In the genomic region with DNA sequence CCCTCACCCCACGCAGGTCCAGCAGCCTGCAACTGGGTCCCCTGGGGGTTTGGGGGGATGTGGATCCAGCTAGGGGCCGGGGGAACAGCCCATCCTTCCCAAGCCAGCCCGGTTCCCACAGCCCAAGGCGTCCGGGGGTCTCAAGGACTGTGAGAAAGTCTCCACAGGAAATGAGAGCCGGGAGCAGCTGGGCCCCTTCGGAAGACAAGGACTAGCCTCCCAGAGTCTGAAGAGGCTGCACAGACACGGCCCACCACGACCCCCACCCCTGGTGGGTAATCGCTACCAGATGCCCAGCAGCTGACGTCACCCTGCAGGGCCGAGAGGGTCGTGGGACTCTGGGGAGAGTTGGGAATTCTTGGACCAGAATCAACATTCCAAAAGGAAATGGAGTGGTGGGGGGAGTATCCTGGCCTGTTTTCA, we compare ENCODE assay signal across 12 cellular contexts. TPM values are rescaled to one million over a fixed set of nuclear protein-coding genes. Genes with fewer than 3 reads are reported as not detected.
A peak's percentile ranks its signal among the peaks of the same experiment; 100 is the strongest.
DNase-seq lines count a peak whose midpoint lies in the region; ATAC-seq and TF ChIP-seq lines count a peak whose summit lies in the region.
"Had no signal": no experiment of that assay in that cellular context is flagged by ENCODE, and none has a peak within 500 bp of the region (broad histone marks: within the 10 kb centered on the region; RNA-seq: fewer than 3 reads in every experiment).

No MANE protein-coding gene starts in this region.

- ATAC-seq in lower lobe of right lung (no peak), GM21786 (IDR thresholded peaks at IDR 0.05; ENCODE audit: unreplicated experiment) (no peak), GM18520 (IDR thresholded peaks at IDR 0.05; ENCODE audit: unreplicated experiment) (no peak)

- intact Hi-C loops in lower lobe of right lung (cut with DNase I) = no loop called here

- H3K27ac ChIP-seq in lower lobe of right lung = peak overlapping the region; percentile 89
- H3K27ac ChIP-seq in stomach smooth muscle (ENCODE audit: low read length) = peak overlapping the region; percentile 41

- no peaks in the 10 kb centered on the region for H3K27me3 Mint-ChIP-seq in activated CD4-positive, alpha-beta T cell treated with anti-CD3 and anti-CD28 coated beads, Interleukin-2, amount 10 ng/mL, durations not matched to agents 7 days and 5 days

- peak overlapping the region; percentile 68 for H3K4me3 ChIP-seq in lower lobe of right lung
- H3K4me3 ChIP-seq in stomach smooth muscle (ENCODE audit: low read length in 2 of 2) = no peak overlapping the region

- H3K36me3 ChIP-seq in lower lobe of right lung (peaks cover 13% of the 10 kb centered on the region), stomach smooth muscle (ENCODE audit: control insufficient read depth in 2 of 2, insufficient read depth in 2 of 2, low read length in 2 of 2) (no peaks in the 10 kb centered on the region)

- no peak overlapping the region for H3K9ac ChIP-seq in stomach smooth muscle (ENCODE audit: low read length in 2 of 2)

- DNase-seq in activated CD4-positive, alpha-beta T cell treated with anti-CD3 and anti-CD28 coated beads, Interleukin-2, amount 10 ng/mL, durations not matched to agents 7 days and 5 days = no peak
- DNase-seq in activated CD4-positive, alpha-beta T cell treated with anti-CD3 and anti-CD28 coated beads for 48 hours = no peak
- peak; percentile 83 for DNase-seq in brain pericyte (ENCODE audit: low read depth, low spot score)
- no peak for DNase-seq in lower lobe of right lung
- no peak for DNase-seq in DMS114 treated with DMSO at 0.1 percent for 48 hours (lab: John Stamatoyannopoulos, UW; ENCODE audit: unreplicated experiment)
- DNase-seq: amniotic stem cell; NCI-H1930; stimulated activated CD4-positive, alpha-beta T cell treated with anti-CD3 and anti-CD28 coated beads, Interleukin-2, amount 100 ng/mL, for 48 hours had no signal

- no peak overlapping the region for H3K4me3 Mint-ChIP-seq in activated CD4-positive, alpha-beta T cell treated with anti-CD3 and anti-CD28 coated beads, Interleukin-2, amount 10 ng/mL, durations not matched to agents 7 days and 5 days

- H3K9me3 Mint-ChIP-seq in activated CD4-positive, alpha-beta T cell treated with anti-CD3 and anti-CD28 coated beads, Interleukin-2, amount 10 ng/mL, durations not matched to agents 7 days and 5 days = no peaks in the 10 kb centered on the region

- POLR2A ChIA-PET in activated CD4-positive, alpha-beta T cell treated with anti-CD3 and anti-CD28 coated beads, Interleukin-2, amount 10 ng/mL, durations not matched to agents 7 days and 5 days (lab: Charles Lee) = no interaction called here

- no peaks in the 10 kb centered on the region for H3K27me3 ChIP-seq in lower lobe of right lung (ENCODE audit: low read depth)
- H3K27me3 ChIP-seq in stomach smooth muscle (ENCODE audit: control insufficient read depth in 1 of 2, insufficient read depth in 2 of 2, low read length in 2 of 2) = peaks cover 0 to 6% of the 10 kb centered on the region in 2 donors

- CTCF ChIA-PET in activated CD4-positive, alpha-beta T cell treated with anti-CD3 and anti-CD28 coated beads, Interleukin-2, amount 10 ng/mL, durations not matched to agents 7 days and 5 days (lab: Charles Lee) = interaction anchor here (0.5 to 3.0 kb wide), 7 partner anchors 9 to 102 kb away, joined by 3 to 13 read pairs (median 5); a partner anchor contains a TSS

- H3K9me3 ChIP-seq in lower lobe of right lung (no peaks in the 10 kb centered on the region), stomach smooth muscle (ENCODE audit: control insufficient read depth in 2 of 2, low read length in 2 of 2) (no peaks in the 10 kb centered on the region)

- H3K36me3 Mint-ChIP-seq in activated CD4-positive, alpha-beta T cell treated with anti-CD3 and anti-CD28 coated beads, Interleukin-2, amount 10 ng/mL, durations not matched to agents 7 days and 5 days (ENCODE audit: low read depth) = peaks cover 76% of the 10 kb centered on the region

- peaks cover 82% of the 10 kb centered on the region for H3K4me1 ChIP-seq in lower lobe of right lung
- peaks cover 22% of the 10 kb centered on the region for H3K4me1 ChIP-seq in stomach smooth muscle (ENCODE audit: control insufficient read depth, insufficient read depth, low read length)

- TF ChIP-seq CTCF in lower lobe of right lung (IDR thresholded peaks at IDR 0.05) = no peak

- peaks cover 84% of the 10 kb centered on the region for H3K4me1 Mint-ChIP-seq in activated CD4-positive, alpha-beta T cell treated with anti-CD3 and anti-CD28 coated beads, Interleukin-2, amount 10 ng/mL, durations not matched to agents 7 days and 5 days

- peak overlapping the region; percentile 77 for H3K27ac Mint-ChIP-seq in activated CD4-positive, alpha-beta T cell treated with anti-CD3 and anti-CD28 coated beads, Interleukin-2, amount 10 ng/mL, durations not matched to agents 7 days and 5 days

RNA-seq across cellular contexts. Expression of a gene that starts 10.5 kb away (rescaled TPM):
- total RNA-seq in activated CD4-positive, alpha-beta T cell treated with anti-CD3 and anti-CD28 coated beads, Interleukin-2, amount 10 ng/mL, durations not matched to agents 7 days and 5 days = 10 to 100 TPM; 67.9 to 71.4 TPM
- total RNA-seq in lower lobe of right lung = 59.4 TPM
- total RNA-seq: A673 had no signal

RNA-seq across cellular contexts. Expression of a gene that starts 17.9 kb away (rescaled TPM):
- total RNA-seq in activated CD4-positive, alpha-beta T cell treated with anti-CD3 and anti-CD28 coated beads, Interleukin-2, amount 10 ng/mL, durations not matched to agents 7 days and 5 days = 100 to 1,000 TPM in 1 of 2 experiments, 10 to 100 TPM in 1; 99.4 to 110 TPM
- total RNA-seq in lower lobe of right lung = 96.2 TPM

RNA-seq across cellular contexts. Expression of a gene that starts 32.8 kb away (rescaled TPM):
- total RNA-seq in activated CD4-positive, alpha-beta T cell treated with anti-CD3 and anti-CD28 coated beads, Interleukin-2, amount 10 ng/mL, durations not matched to agents 7 days and 5 days = 10 to 100 TPM; 21.7 to 24.0 TPM
- total RNA-seq in lower lobe of right lung = 16.5 TPM

RNA-seq across cellular contexts. Expression of a gene that starts 34.8 kb away (rescaled TPM):
- total RNA-seq in activated CD4-positive, alpha-beta T cell treated with anti-CD3 and anti-CD28 coated beads, Interleukin-2, amount 10 ng/mL, durations not matched to agents 7 days and 5 days = 10 to 100 TPM; 66.7 to 78.1 TPM
- total RNA-seq in lower lobe of right lung = 55.4 TPM

RNA-seq across cellular contexts. Expression of a gene that starts 52.0 kb away (rescaled TPM):
- 1 to 10 TPM; 1.2 to 1.6 TPM for total RNA-seq in activated CD4-positive, alpha-beta T cell treated with anti-CD3 and anti-CD28 coated beads, Interleukin-2, amount 10 ng/mL, durations not matched to agents 7 days and 5 days
- total RNA-seq in lower lobe of right lung = 1.3 TPM
- total RNA-seq: A673 had no signal
